Comparison of ENCODE assay signal across 8 cellular contexts in the genomic region with DNA sequence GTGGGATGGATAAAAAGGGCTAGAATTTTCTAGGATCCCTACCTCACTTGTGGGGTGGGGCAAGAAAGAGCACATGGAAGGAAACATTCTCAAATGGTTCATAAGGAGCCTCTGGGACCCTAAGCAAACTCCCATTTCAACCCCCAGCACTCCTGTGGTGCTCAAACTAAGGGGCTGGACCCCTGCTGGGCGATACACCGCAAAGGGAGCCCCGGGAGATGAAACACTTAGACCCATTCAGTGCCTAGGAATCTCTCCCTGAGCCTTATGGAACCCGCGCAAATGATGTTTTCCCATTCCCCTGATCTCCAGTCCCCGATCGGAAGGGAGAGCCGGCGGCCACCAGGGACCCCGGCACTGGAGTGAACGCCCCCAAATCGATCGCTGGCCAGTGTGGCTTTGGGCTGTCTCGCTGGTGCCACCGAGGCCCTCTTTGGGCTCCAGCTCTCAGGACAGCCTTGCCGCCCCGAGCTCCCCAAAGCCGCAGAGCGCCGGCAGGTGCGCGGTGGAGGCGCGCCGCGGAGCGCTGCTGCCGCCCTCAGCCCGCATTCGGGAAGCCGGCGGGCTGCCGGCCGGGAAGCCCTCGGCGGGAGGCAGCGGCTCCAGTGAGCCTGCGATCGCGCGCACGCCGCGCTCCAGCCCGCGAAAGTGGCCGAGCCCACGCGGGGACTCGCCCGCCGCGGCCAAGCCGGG. TPM values are rescaled to one million over a fixed set of nuclear protein-coding genes. Genes with fewer than 3 reads are reported as not detected.
A peak's percentile ranks its signal among the peaks of the same experiment; 100 is the strongest.
DNase-seq lines count a peak whose midpoint lies in the region; ATAC-seq and TF ChIP-seq lines count a peak whose summit lies in the region.

No MANE protein-coding gene starts in this region.

- peak overlapping the region; percentile 93 for H3K4me2 ChIP-seq in SK-N-SH

- TF ChIP-seq RAD21 in SK-N-SH (IDR thresholded peaks at IDR 0.05; ENCODE audit: low read length), result peak; percentile 53

- peak; percentile 61 for DNase-seq in activated CD4-positive, alpha-beta T cell treated with anti-CD3 and anti-CD28 coated beads, Interleukin-2, amount 10 ng/mL, durations not matched to agents 24 days and 14 days
- DNase-seq in activated CD4-positive, alpha-beta T cell treated with anti-CD3 and anti-CD28 coated beads for 48 hours, result no peak
- peak; percentile 75 for DNase-seq in SK-N-SH
- DNase-seq in esophagus muscularis mucosa (ENCODE audit: extremely low spot score), result no peak
- DNase-seq in natural killer cell, result peak; percentile 19
- no peak for DNase-seq in GF-D8 (lab: John Stamatoyannopoulos, UW)

- TF ChIP-seq EP300 in SK-N-SH (IDR thresholded peaks at IDR 0.05; ENCODE audit: borderline replicate concordance in 1 of 2, low read depth in 1 of 2, low read length in 1 of 2) (no peak), esophagus muscularis mucosa (IDR thresholded peaks at IDR 0.05) (no peak)

- H4K20me1 ChIP-seq in SK-N-SH (ENCODE audit: insufficient read depth), result peaks cover 17% of the 10 kb centered on the region; the same call in 1 of the 2 replicates

- H3K27me3 ChIP-seq in SK-N-SH (ENCODE audit: insufficient read depth) (no peaks in the 10 kb centered on the region), esophagus muscularis mucosa (no peaks in the 10 kb centered on the region)

- H3K27me3 Mint-ChIP-seq in activated CD4-positive, alpha-beta T cell treated with anti-CD3 and anti-CD28 coated beads, Interleukin-2, amount 10 ng/mL, durations not matched to agents 24 days and 14 days, result peaks cover 65% of the 10 kb centered on the region
- peaks cover 29 to 31% of the 10 kb centered on the region in 2 donors for H3K27me3 Mint-ChIP-seq in natural killer cell (ENCODE audit: low read depth in 2 of 2)

- CTCF ChIA-PET in SK-N-SH (lab: Yijun Ruan, JAX), result interaction anchor here (0.6 to 19.9 kb wide), 26 partner anchors 9 to 1323 kb away, joined by 3 to 579 read pairs (median 4); no protein-coding TSS in a partner anchor

- no peak overlapping the region for H3K27ac Mint-ChIP-seq in activated CD4-positive, alpha-beta T cell treated with anti-CD3 and anti-CD28 coated beads, Interleukin-2, amount 10 ng/mL, durations not matched to agents 24 days and 14 days
- no peak overlapping the region for H3K27ac Mint-ChIP-seq in natural killer cell

- peak overlapping the region; percentile 80 for H2AFZ ChIP-seq in SK-N-SH (ENCODE audit: low read depth)

- intact Hi-C loops in activated CD4-positive, alpha-beta T cell treated with anti-CD3 and anti-CD28 coated beads, Interleukin-2, amount 10 ng/mL, durations not matched to agents 24 days and 14 days (cut with micrococcal nuclease), result loop anchor here (10.0 kb wide), 1 partner anchor 358 kb away; no protein-coding TSS in a partner anchor
- intact Hi-C loops in esophagus muscularis mucosa (cut with DNase I), result loop anchor here (5.0 kb wide), 1 partner anchor 161 kb away; no protein-coding TSS in a partner anchor
- intact Hi-C loops in natural killer cell (cut with micrococcal nuclease), result no loop called here

- POLR2A ChIA-PET in SK-N-SH (lab: Yijun Ruan, JAX), result no interaction called here

- ATAC-seq in natural killer cell (peak in 1 of 3 donors; percentile 2), GM21717 (IDR thresholded peaks at IDR 0.05; ENCODE audit: unreplicated experiment) (no peak)
- ATAC-seq in activated CD4-positive, CD25-positive, alpha-beta regulatory T cell treated with anti-CD3 and anti-CD28 coated beads, Interleukin-2, amount 50 U/mL, for 24 hours, result no peak

- H3K27ac ChIP-seq in SK-N-SH (ENCODE audit: low read depth in 2 of 2, low read length in 1 of 2) (peak overlapping the region; percentile 7 to 82; a peak in 2 of 4 replicates), esophagus muscularis mucosa (replicated peaks in 1 of 4) (peak overlapping the region; percentile 87 to 94 (median 92))

- TF ChIP-seq CTCF in SK-N-SH (IDR thresholded peaks at IDR 0.05) (no peak; the same call in 1 of the 2 replicates), esophagus muscularis mucosa (IDR thresholded peaks at IDR 0.05) (peak; percentile 19 to 32 (median 24)), natural killer cell (IDR thresholded peaks at IDR 0.05) (no peak)

- H3K36me3 Mint-ChIP-seq in activated CD4-positive, alpha-beta T cell treated with anti-CD3 and anti-CD28 coated beads, Interleukin-2, amount 10 ng/mL, durations not matched to agents 24 days and 14 days (ENCODE audit: low read depth), result no peaks in the 10 kb centered on the region
- no peaks in the 10 kb centered on the region for H3K36me3 Mint-ChIP-seq in natural killer cell

- H3K4me3 Mint-ChIP-seq in activated CD4-positive, alpha-beta T cell treated with anti-CD3 and anti-CD28 coated beads, Interleukin-2, amount 10 ng/mL, durations not matched to agents 24 days and 14 days, result peak overlapping the region; percentile 56
- peak overlapping the region; percentile 81 for H3K4me3 Mint-ChIP-seq in natural killer cell

- H3K4me1 Mint-ChIP-seq in activated CD4-positive, alpha-beta T cell treated with anti-CD3 and anti-CD28 coated beads, Interleukin-2, amount 10 ng/mL, durations not matched to agents 24 days and 14 days, result peaks cover 12% of the 10 kb centered on the region
- H3K4me1 Mint-ChIP-seq in natural killer cell, result peaks cover 10 to 33% of the 10 kb centered on the region in 2 donors

- peak overlapping the region; percentile 81 for H3K9ac ChIP-seq in SK-N-SH

- 16% methylated on average over 10 of the region's 54 CpGs for WGBS in SK-N-SH (ENCODE audit: low lambda C conversion rate)
- whole genome bisulfite sequencing in esophagus muscularis mucosa, result 63% methylated on average over 2 of the region's 54 CpGs

- H3K4me1 ChIP-seq in SK-N-SH (ENCODE audit: control insufficient read depth in 1 of 2, insufficient read depth in 2 of 2, low read depth in 1 of 2, low read length in 1 of 2), result peaks cover 7 to 63% of the 10 kb centered on the region in 2 experiments; a peak in 3 of 4 replicates
- H3K4me1 ChIP-seq in esophagus muscularis mucosa, result peaks cover 32 to 65% (median 63%) of the 10 kb centered on the region in 4 donors

- no peaks in the 10 kb centered on the region for H3K9me2 ChIP-seq in SK-N-SH

- TF ChIP-seq POLR2A in esophagus muscularis mucosa (IDR thresholded peaks at IDR 0.05; ENCODE audit: low read depth), result no peak

- H3K79me2 ChIP-seq in SK-N-SH (ENCODE audit: insufficient read depth), result peaks cover 62% of the 10 kb centered on the region

- H3F3A ChIP-seq in SK-N-SH (replicated peaks; ENCODE audit: insufficient read depth), result peaks cover 11% of the 10 kb centered on the region

- no peaks in the 10 kb centered on the region for H3K9me3 Mint-ChIP-seq in activated CD4-positive, alpha-beta T cell treated with anti-CD3 and anti-CD28 coated beads, Interleukin-2, amount 10 ng/mL, durations not matched to agents 24 days and 14 days
- no peaks in the 10 kb centered on the region for H3K9me3 Mint-ChIP-seq in natural killer cell

- H3K4me3 ChIP-seq in SK-N-SH (ENCODE audit: low read depth in 2 of 2, low read length in 1 of 2) (peak overlapping the region; percentile 93 to 96), esophagus muscularis mucosa (peak overlapping the region; percentile 72 to 98 (median 88))

- peaks cover 0 to 12% of the 10 kb centered on the region in 2 experiments for H3K36me3 ChIP-seq in SK-N-SH (replicated peaks in 1 of 2; ENCODE audit: control insufficient read depth in 1 of 2, insufficient read depth in 2 of 2, low read length in 1 of 2)
- no peaks in the 10 kb centered on the region for H3K36me3 ChIP-seq in esophagus muscularis mucosa

- no peaks in the 10 kb centered on the region for H3K9me3 ChIP-seq in SK-N-SH
- H3K9me3 ChIP-seq in esophagus muscularis mucosa, result no peaks in the 10 kb centered on the region

TF ChIP-seq in SK-N-SH, 30 proteins besides CTCF, POLR2A, EP300 and RAD21:
- TF ChIP-seq, protein P1, sequence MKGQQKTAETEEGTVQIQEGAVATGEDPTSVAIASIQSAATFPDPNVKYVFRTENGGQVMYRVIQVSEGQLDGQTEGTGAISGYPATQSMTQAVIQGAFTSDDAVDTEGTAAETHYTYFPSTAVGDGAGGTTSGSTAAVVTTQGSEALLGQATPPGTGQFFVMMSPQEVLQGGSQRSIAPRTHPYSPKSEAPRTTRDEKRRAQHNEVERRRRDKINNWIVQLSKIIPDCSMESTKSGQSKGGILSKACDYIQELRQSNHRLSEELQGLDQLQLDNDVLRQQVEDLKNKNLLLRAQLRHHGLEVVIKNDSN (IDR thresholded peaks at IDR 0.05; ENCODE audit: borderline replicate concordance, low read depth), result no peak
- peak; percentile 36 for TF ChIP-seq SMC3 (IDR thresholded peaks at IDR 0.05; ENCODE audit: low read depth, low read length)

RNA-seq across cellular contexts. Expression of a gene that starts 1.2 kb away (rescaled TPM):
- not detected in 2 replicates for total RNA-seq in activated CD4-positive, alpha-beta T cell treated with anti-CD3 and anti-CD28 coated beads, Interleukin-2, amount 10 ng/mL, durations not matched to agents 24 days and 14 days
- polyA plus RNA-seq in SK-N-SH (2012; rRNA removed), result 7.3 and 8.5 TPM in 2 replicates
- 3.9 and 6.2 TPM in 2 replicates for polyA plus RNA-seq in SK-N-SH (2012; cell fraction: cytosol; rRNA removed)
- 31.0 and 36.0 TPM in 2 replicates for polyA plus RNA-seq in SK-N-SH (2012; cell fraction: nucleus; rRNA removed)
- total RNA-seq in esophagus muscularis mucosa, result 10 to 100 TPM; 19.8 to 41.6 (median 27.9) TPM
- 1 to 10 TPM; 2.8 to 8.4 (median 2.8) TPM for total RNA-seq in natural killer cell

Comparison
In these comparisons a context has a peak if more than half of its experiments do, and no peak if none do; other contexts are left out.
1. DNase-seq: peak in activated CD4-positive, alpha-beta T cell treated with anti-CD3 and anti-CD28 coated beads, Interleukin-2, amount 10 ng/mL, durations not matched to agents 24 days and 14 days (single experiment), SK-N-SH (single experiment) and natural killer cell (single experiment); none in activated CD4-positive, alpha-beta T cell treated with anti-CD3 and anti-CD28 coated beads for 48 hours (single experiment), esophagus muscularis mucosa (single experiment) and GF-D8 (single experiment).
2. CTCF ChIP-seq: peak in esophagus muscularis mucosa (3 of 3); none in SK-N-SH (single experiment) and natural killer cell (single experiment).